In the genomic region with DNA sequence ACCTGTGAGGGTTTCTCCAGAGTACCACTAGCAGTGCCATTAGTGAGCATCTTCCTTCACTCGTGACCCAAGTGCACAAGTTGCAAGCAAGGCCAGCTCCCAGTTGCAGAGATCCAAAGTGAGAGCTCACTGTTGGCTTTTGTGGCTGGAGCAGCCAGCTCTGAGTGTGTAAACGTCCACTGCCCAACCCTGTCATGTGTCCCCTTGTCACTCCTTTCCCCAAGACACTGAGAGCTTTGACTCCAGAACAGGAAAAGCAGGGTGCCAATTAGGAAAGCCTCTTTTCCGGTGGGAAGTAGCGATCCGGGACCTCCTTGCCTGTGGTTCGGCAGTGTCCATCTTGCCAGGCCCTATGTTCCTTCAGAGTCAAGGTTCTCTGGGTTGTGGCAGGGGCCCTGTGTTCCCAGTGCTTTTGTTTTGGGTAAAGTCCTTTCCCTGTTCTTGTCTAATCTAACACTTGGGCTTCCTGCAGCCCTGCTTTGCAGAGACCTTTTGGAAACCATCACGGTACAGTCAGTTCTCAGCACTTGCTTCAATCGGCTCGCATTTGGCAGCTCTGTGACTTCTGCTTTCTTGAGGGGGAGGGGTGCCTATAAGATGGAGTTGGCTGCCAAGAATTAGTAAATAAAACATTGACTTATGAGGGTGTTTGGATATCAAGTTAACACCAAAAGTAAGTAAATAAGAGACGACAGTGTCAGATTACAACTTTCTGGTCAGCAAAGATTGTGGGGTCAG, we compare ENCODE assay signal across 12 cellular contexts.
DNase-seq lines count a peak whose midpoint lies in the region; ATAC-seq, FAIRE-seq and TF ChIP-seq lines count a peak whose summit lies in the region.
"Had no signal": no experiment of that assay in that cellular context is flagged by ENCODE, and none has a peak within 500 bp of the region (broad histone marks: within the 10 kb centered on the region; RNA-seq: fewer than 3 reads in every experiment).

No MANE protein-coding gene starts in this region.

- no peak for DNase-seq in GM12891 (ENCODE audit: insufficient read length, low spot score)
- DNase-seq in left ventricle myocardium inferior = no peak
- peak; percentile 77 for DNase-seq in stomach
- no peak for DNase-seq in NCI-H774 (lab: John Stamatoyannopoulos, UW)
- no peak for DNase-seq in stimulated activated CD4-positive, alpha-beta T cell treated with anti-CD3 and anti-CD28 coated beads, Interleukin-4, amount 100 ng/mL, for 4 hours
- no peak for DNase-seq in retina
- DNase-seq: activated naive CD8-positive, alpha-beta T cell treated with anti-CD3 and anti-CD28 coated beads, Interleukin-2, amount 10 ng/mL, durations not matched to agents 7 days and 5 days; CD8-positive, alpha-beta memory T cell; MG63; RPMI8226 had no signal

- H3K27me3 ChIP-seq in left ventricle myocardium inferior (ENCODE audit: low read depth) (no peaks in the 10 kb centered on the region), stomach (no peaks in the 10 kb centered on the region)
- H3K27me3 ChIP-seq: MG63 had no signal

- no peak for ATAC-seq in GM21390 (IDR thresholded peaks at IDR 0.05; ENCODE audit: unreplicated experiment)

- H3K27ac ChIP-seq in VCaP = peak overlapping the region; percentile 90
- peak overlapping the region; percentile 86 for H3K27ac ChIP-seq in left ventricle myocardium inferior (replicated peaks)
- peak overlapping the region; percentile 66 to 87 (median 78) for H3K27ac ChIP-seq in stomach

- WGBS in stomach, 5 donors = 15 to 39% (median 20%) methylated on average over 10 of the region's 10 CpGs

- H3K4me1 ChIP-seq in left ventricle myocardium inferior (peaks cover 57% of the 10 kb centered on the region), stomach (peaks cover 51 to 64% (median 61%) of the 10 kb centered on the region in 4 donors)

- peak overlapping the region; percentile 19 for H3K4me3 ChIP-seq in left ventricle myocardium inferior
- peak overlapping the region in 1 of 4 donors; percentile 3 for H3K4me3 ChIP-seq in stomach
- H3K4me3 ChIP-seq: MG63 had no signal

- TF ChIP-seq POLR2A in GM12891 (IDR thresholded peaks at IDR 0.05; ENCODE audit: low read depth, low read length) = no peak
- no peak for TF ChIP-seq POLR2A in stomach (IDR thresholded peaks at IDR 0.05)

- intact Hi-C loops in left ventricle myocardium inferior (cut with micrococcal nuclease) (no loop called here), stomach (cut with DNase I; ENCODE audit: low total_unique reads) (no loop called here)

- H3K36me3 ChIP-seq in left ventricle myocardium inferior = peaks cover 42% of the 10 kb centered on the region
- peaks cover 39 to 83% (median 68%) of the 10 kb centered on the region in 4 donors for H3K36me3 ChIP-seq in stomach

- TF ChIP-seq EP300 in stomach (IDR thresholded peaks at IDR 0.05) = no peak

- H3K9me3 ChIP-seq in left ventricle myocardium inferior (replicated peaks) = no peaks in the 10 kb centered on the region
- no peaks in the 10 kb centered on the region for H3K9me3 ChIP-seq in stomach
- H3K9me3 ChIP-seq: MG63 had no signal

- no peak for TF ChIP-seq CTCF in VCaP (conservative IDR thresholded peaks at IDR 0.05)
- TF ChIP-seq CTCF in left ventricle myocardium inferior (IDR thresholded peaks at IDR 0.05; ENCODE audit: borderline replicate concordance) = no peak
- TF ChIP-seq CTCF in stomach (IDR thresholded peaks at IDR 0.05) = no peak

- FAIRE-seq in GM12891 (lab: Jason Lieb, UNC) = no peak

TF ChIP-seq in GM12891, 5 proteins besides CTCF, POLR2A, EP300 and RAD21:
- TF ChIP-seq TAF1 (IDR thresholded peaks at IDR 0.05; ENCODE audit: low read depth, low read length) (no peak), PAX5 (IDR thresholded peaks at IDR 0.05; ENCODE audit: insufficient read depth, low read length, severe bottlenecking) (no peak), POLR2AphosphoS5 (IDR thresholded peaks at IDR 0.05; ENCODE audit: low read depth, low read length) (no peak), SPI1 (IDR thresholded peaks at IDR 0.05; ENCODE audit: low read depth, low read length) (peak; percentile 34; the same call in 1 of the 2 replicates), POU2F2 (IDR thresholded peaks at IDR 0.05; ENCODE audit: low read depth, low read length) (no peak)
TF ChIP-seq in GM12891: peak in this region for 1.
